In genomic region chr20:14488756-14489479, GRCh38 we compare ENCODE assay signal across 15 cellular contexts.
"Had no signal": no experiment of that assay in that cellular context is flagged by ENCODE, and none has a peak within 500 bp of the region (broad histone marks: within the 10 kb centered on the region; RNA-seq: fewer than 3 reads in every experiment).

No MANE protein-coding gene starts in this region.

- H3K27me3 ChIP-seq: ascending aorta, dorsolateral prefrontal cortex, neural progenitor cell, ovary, upper lobe of right lung had no signal

- H3K4me2 ChIP-seq: neural progenitor cell had no signal

- H3K27ac ChIP-seq: ascending aorta, dorsolateral prefrontal cortex, neural progenitor cell, ovary, thoracic aorta, upper lobe of right lung had no signal

- H3K9ac ChIP-seq: neural progenitor cell had no signal

- ATAC-seq: esophagus mucosa; stimulated activated effector memory CD8-positive, alpha-beta T cell treated with anti-CD3 and anti-CD28 coated beads, Interleukin-12 subunit alpha, Interleukin-12 subunit beta, amount 100 ng/mL, for 72 hours; upper lobe of right lung had no signal

- DNase-seq: activated CD4-positive, alpha-beta T cell treated with anti-CD3 and anti-CD28 coated beads, Interleukin-2, amount 10 ng/mL, durations not matched to agents 7 days and 5 days; activated naive CD4-positive, alpha-beta T cell treated with anti-CD3 and anti-CD28 coated beads for 36 hours; dorsolateral prefrontal cortex; islet precursor cell; naive B cell; ovary; stimulated activated CD4-positive, alpha-beta T cell treated with anti-CD3 and anti-CD28 coated beads, Interleukin-12 subunit alpha, Interleukin-12 subunit beta, amount 100 ng/mL, for 4 hours; T-helper 9 cell; upper lobe of right lung had no signal

- H3K4me1 ChIP-seq: ascending aorta, neural progenitor cell, upper lobe of right lung had no signal

- H3K36me3 ChIP-seq: ascending aorta, neural progenitor cell, ovary, thoracic aorta, upper lobe of right lung had no signal

- H3K4me3 ChIP-seq: ascending aorta, dorsolateral prefrontal cortex, lung, neural progenitor cell, ovary, thoracic aorta, upper lobe of right lung had no signal
